ENCODE assay signal across 1 cellular context in the genomic region with DNA sequence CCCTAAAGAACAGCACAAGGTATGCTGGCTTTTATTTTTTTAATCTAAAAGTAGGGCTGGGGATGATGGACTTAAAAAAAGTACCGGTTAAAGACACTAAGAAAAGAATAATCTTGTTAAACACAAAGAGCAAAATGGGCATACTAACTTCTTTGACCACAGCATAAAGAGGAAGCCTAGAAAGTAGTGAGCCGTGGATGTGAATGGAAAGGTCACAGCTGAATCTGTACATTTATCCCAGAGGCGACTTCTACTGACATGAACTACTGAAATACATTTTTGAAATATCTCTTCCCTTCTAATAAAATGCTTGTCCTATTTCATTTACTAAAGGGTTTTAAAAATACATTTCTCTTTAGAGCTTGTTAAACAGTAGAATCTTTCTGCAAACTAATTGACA.
TF ChIP-seq lines count a peak whose summit lies in the region.

No MANE protein-coding gene starts in this region.

TF ChIP-seq in WTC11, 78 proteins besides CTCF, POLR2A, EP300 and RAD21 (continued from another document):
- TF ChIP-seq ELF4 (CRISPR knock-in tag; IDR thresholded peaks at IDR 0.05; ENCODE audit: low read depth) (no peak), MYBL2 (CRISPR knock-in tag; IDR thresholded peaks at IDR 0.05) (no peak), ZNF396 (CRISPR knock-in tag; IDR thresholded peaks at IDR 0.05; ENCODE audit: borderline replicate concordance) (no peak), NR3C1 (CRISPR knock-in tag; conservative IDR thresholded peaks at IDR 0.05; ENCODE audit: low read depth) (no peak), ZNF121 (CRISPR knock-in tag; IDR thresholded peaks at IDR 0.05) (no peak), RORB (CRISPR knock-in tag; IDR thresholded peaks at IDR 0.05) (no peak), ZNF263 (CRISPR knock-in tag; IDR thresholded peaks at IDR 0.05; ENCODE audit: low read depth) (no peak), RELA (CRISPR knock-in tag; IDR thresholded peaks at IDR 0.05; ENCODE audit: borderline replicate concordance) (no peak), CBFB (CRISPR knock-in tag; IDR thresholded peaks at IDR 0.05; ENCODE audit: low read depth) (no peak)
- TF ChIP-seq, protein P1, sequence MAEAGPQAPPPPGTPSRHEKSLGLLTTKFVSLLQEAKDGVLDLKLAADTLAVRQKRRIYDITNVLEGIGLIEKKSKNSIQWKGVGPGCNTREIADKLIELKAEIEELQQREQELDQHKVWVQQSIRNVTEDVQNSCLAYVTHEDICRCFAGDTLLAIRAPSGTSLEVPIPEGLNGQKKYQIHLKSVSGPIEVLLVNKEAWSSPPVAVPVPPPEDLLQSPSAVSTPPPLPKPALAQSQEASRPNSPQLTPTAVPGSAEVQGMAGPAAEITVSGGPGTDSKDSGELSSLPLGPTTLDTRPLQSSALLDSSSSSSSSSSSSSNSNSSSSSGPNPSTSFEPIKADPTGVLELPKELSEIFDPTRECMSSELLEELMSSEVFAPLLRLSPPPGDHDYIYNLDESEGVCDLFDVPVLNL (CRISPR knock-in tag; IDR thresholded peaks at IDR 0.05; ENCODE audit: borderline replicate concordance, low read depth): no peak
